Comparison of ENCODE assay signal across 12 cellular contexts in the genomic region with DNA sequence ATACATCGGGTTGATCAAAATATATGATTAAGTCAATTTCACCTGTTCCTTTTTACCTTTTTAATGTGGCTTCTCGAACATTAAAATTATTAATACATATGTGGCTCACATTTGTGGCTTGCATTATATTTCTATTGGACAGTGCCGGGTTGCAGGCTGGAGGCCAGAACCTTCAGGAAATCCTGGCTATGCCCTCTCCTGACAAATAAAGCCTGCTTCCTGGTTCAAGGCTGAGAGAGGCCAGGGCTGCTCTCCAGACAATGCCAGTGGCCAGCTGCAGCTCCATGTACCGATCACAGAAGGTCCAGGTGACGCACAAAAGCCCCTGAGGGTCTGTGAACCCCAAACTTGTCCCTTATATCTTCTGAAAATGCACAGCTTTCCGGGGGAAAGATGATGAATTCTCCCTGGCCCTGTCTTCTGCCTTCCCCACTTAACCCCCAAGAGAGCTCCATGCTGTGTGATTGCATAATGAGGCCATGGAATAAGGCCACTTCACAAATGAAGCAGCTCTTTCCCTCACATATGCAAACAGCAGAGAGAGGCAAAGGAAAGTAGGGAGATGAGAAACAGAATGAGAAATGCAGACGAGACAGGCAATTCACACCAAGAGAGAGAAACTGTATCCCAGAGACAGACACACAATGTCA.
DNase-seq lines count a peak whose midpoint lies in the region; ATAC-seq, FAIRE-seq and TF ChIP-seq lines count a peak whose summit lies in the region.
"Had no signal": no experiment of that assay in that cellular context is flagged by ENCODE, and none has a peak within 500 bp of the region (broad histone marks: within the 10 kb centered on the region; RNA-seq: fewer than 3 reads in every experiment).

No MANE protein-coding gene starts in this region.

- H3K9me3 ChIP-seq in MM.1S (replicated peaks; ENCODE audit: insufficient read depth, low read length) (no peaks in the 10 kb centered on the region), GM12878 (replicated peaks; ENCODE audit: control insufficient read depth, insufficient read depth, low read length) (no peaks in the 10 kb centered on the region), spleen (no peaks in the 10 kb centered on the region), neural progenitor cell (ENCODE audit: low read depth) (no peaks in the 10 kb centered on the region)

- ATAC-seq in activated CD8-positive, alpha-beta T cell treated with anti-CD3 and anti-CD28 coated beads, Interleukin-2, amount 10 ng/mL, durations not matched to agents 7 days and 5 days = no peak
- ATAC-seq in activated CD8-positive, alpha-beta T cell treated with anti-CD3 and anti-CD28 coated beads for 36 hours = no peak
- ATAC-seq in GM12878 (no peak), HG03280 (IDR thresholded peaks at IDR 0.05; ENCODE audit: unreplicated experiment) (no peak)

- no peak for TF ChIP-seq RAD21 in GM12878 (IDR thresholded peaks at IDR 0.05; ENCODE audit: insufficient read depth, low read depth, low read length)

- no peak for TF ChIP-seq CTCF in activated CD8-positive, alpha-beta T cell treated with anti-CD3 and anti-CD28 coated beads for 36 hours (IDR thresholded peaks at IDR 0.05)
- TF ChIP-seq CTCF in MM.1S (IDR thresholded peaks at IDR 0.05; ENCODE audit: low read length) (no peak), GM12878 (IDR thresholded peaks at IDR 0.05 in 2 of 3, conservative IDR thresholded peaks at IDR 0.05 in 1 of 3; ENCODE audit: control insufficient read depth in 2 of 3, extremely low read depth in 1 of 3, insufficient read depth in 1 of 3, low read depth in 3 of 3, low read length in 3 of 3) (no peak), spleen (IDR thresholded peaks at IDR 0.05 in 8 of 11, conservative IDR thresholded peaks at IDR 0.05 in 3 of 11) (no peak), neural progenitor cell (IDR thresholded peaks at IDR 0.05) (no peak)

- H3K36me3 ChIP-seq in MM.1S (replicated peaks; ENCODE audit: insufficient read depth, low read length) (no peaks in the 10 kb centered on the region), GM12878 (ENCODE audit: control insufficient read depth in 2 of 2, insufficient read depth in 2 of 2, low read length in 1 of 2) (no peaks in the 10 kb centered on the region), spleen (no peaks in the 10 kb centered on the region), neural progenitor cell (no peaks in the 10 kb centered on the region)

- H3K27ac ChIP-seq in MM.1S (ENCODE audit: low read length) (peak overlapping the region; percentile 100), GM12878 (ENCODE audit: control insufficient read depth, insufficient read depth) (peak overlapping the region; percentile 96), spleen (peak overlapping the region in 6 of 8 donors; percentile 41 to 84 (median 74)), neural progenitor cell (no peak overlapping the region)

- no peak for DNase-seq in activated CD8-positive, alpha-beta T cell treated with anti-CD3 and anti-CD28 coated beads, Interleukin-2, amount 10 ng/mL, durations not matched to agents 7 days and 5 days
- no peak for DNase-seq in activated CD8-positive, alpha-beta T cell treated with anti-CD3 and anti-CD28 coated beads for 36 hours
- DNase-seq in MM.1S (no peak), GM12878 (ENCODE audit: low read depth, low spot score) (no peak), spleen (no peak), neural progenitor cell (ENCODE audit: low spot score) (no peak), NCI-H1417 treated with DMSO at 0.1 percent for 48 hours (lab: John Stamatoyannopoulos, UW) (no peak)
- DNase-seq: activated CD8-positive, alpha-beta memory T cell treated with anti-CD3 and anti-CD28 coated beads, Interleukin-2, amount 50 U/mL, for 48 hours; foreskin melanocyte had no signal

- H3F3A ChIP-seq in MM.1S (ENCODE audit: insufficient read depth, low read length) = peaks cover 25% of the 10 kb centered on the region
- H3F3A ChIP-seq in neural progenitor cell (ENCODE audit: low read depth) = peaks cover 20% of the 10 kb centered on the region

- peaks cover 32% of the 10 kb centered on the region for H3K79me2 ChIP-seq in MM.1S (ENCODE audit: low read length)
- peaks cover 9% of the 10 kb centered on the region for H3K79me2 ChIP-seq in GM12878 (ENCODE audit: control insufficient read depth, insufficient read depth, low read length)
- no peaks in the 10 kb centered on the region for H3K79me2 ChIP-seq in neural progenitor cell (ENCODE audit: low read depth)

- H2AFZ ChIP-seq in MM.1S (ENCODE audit: low read length) (no peak overlapping the region), GM12878 (ENCODE audit: control insufficient read depth, low read depth, low read length) (no peak overlapping the region), neural progenitor cell (replicated peaks) (no peak overlapping the region)

- RAD21 ChIA-PET in GM12878 (lab: Charles Lee; ENCODE audit: unreplicated experiment) = interaction anchor here (0.7 to 3.1 kb wide), 3 partner anchors 17 to 790 kb away, joined by 3 to 20 read pairs (median 12); partner anchors contain the start of gene BCOR

- CTCF ChIA-PET in activated CD8-positive, alpha-beta T cell treated with anti-CD3 and anti-CD28 coated beads, Interleukin-2, amount 10 ng/mL, durations not matched to agents 7 days and 5 days (lab: Charles Lee) = no interaction called here
- CTCF ChIA-PET in activated CD8-positive, alpha-beta T cell treated with anti-CD3 and anti-CD28 coated beads for 36 hours (lab: Charles Lee) = no interaction called here
- CTCF ChIA-PET in GM12878 (lab: Yijun Ruan, JAX) = no interaction called here

- in situ Hi-C loops in GM12878 (cut with MboI) = no loop called here

- 41% methylated on average over 7 of the region's 7 CpGs for WGBS in GM12878 (ENCODE audit: insufficient coverage, insufficient replicate concordance, low lambda C conversion rate, missing lambda C conversion rate)
- WGBS in spleen, 5 donors = 60 to 82% (median 62%) methylated on average over 7 of the region's 7 CpGs

- POLR2A ChIA-PET in activated CD8-positive, alpha-beta T cell treated with anti-CD3 and anti-CD28 coated beads, Interleukin-2, amount 10 ng/mL, durations not matched to agents 7 days and 5 days (lab: Charles Lee) = no interaction called here
- POLR2A ChIA-PET in activated CD8-positive, alpha-beta T cell treated with anti-CD3 and anti-CD28 coated beads for 36 hours (lab: Charles Lee) = interaction anchor here (1.1 kb wide), 1 partner anchor 243 kb away, joined by 3 read pairs; no protein-coding TSS in a partner anchor
- POLR2A ChIA-PET in GM12878 (lab: Charles Lee) = no interaction called here

- SMC1A ChIA-PET in GM12878 (lab: Charles Lee; ENCODE audit: uncharacterized antibody, unreplicated experiment) = interaction anchor here (0.9 to 3.9 kb wide), 3 partner anchors 17 to 45 kb away, joined by 3 to 17 read pairs (median 3); no protein-coding TSS in a partner anchor

- no peaks in the 10 kb centered on the region for H3K27me3 Mint-ChIP-seq in activated CD8-positive, alpha-beta T cell treated with anti-CD3 and anti-CD28 coated beads, Interleukin-2, amount 10 ng/mL, durations not matched to agents 7 days and 5 days (ENCODE audit: low read depth)
- no peaks in the 10 kb centered on the region for H3K27me3 Mint-ChIP-seq in activated CD8-positive, alpha-beta T cell treated with anti-CD3 and anti-CD28 coated beads for 36 hours
- peaks cover 5% of the 10 kb centered on the region for H3K27me3 Mint-ChIP-seq in neural progenitor cell (ENCODE audit: insufficient read depth, low read depth)

- TF ChIP-seq EP300 in GM12878 (IDR thresholded peaks at IDR 0.05; ENCODE audit: borderline replicate concordance in 1 of 2, control insufficient read depth in 1 of 2, low read depth in 2 of 2, low read length in 2 of 2) = no peak

- no peak overlapping the region for H3K4me3 ChIP-seq in MM.1S (ENCODE audit: low read length)
- no peak overlapping the region for H3K4me3 ChIP-seq in GM12878
- no peak overlapping the region for H3K4me3 ChIP-seq in spleen
- H3K4me3 ChIP-seq in neural progenitor cell = no peak overlapping the region

- H3K9ac ChIP-seq in MM.1S (ENCODE audit: low read length) (peak overlapping the region; percentile 63), GM12878 (ENCODE audit: control insufficient read depth, insufficient read depth, low read length) (no peak overlapping the region), neural progenitor cell (no peak overlapping the region)

- H3K9me3 Mint-ChIP-seq in activated CD8-positive, alpha-beta T cell treated with anti-CD3 and anti-CD28 coated beads, Interleukin-2, amount 10 ng/mL, durations not matched to agents 7 days and 5 days (ENCODE audit: insufficient read depth) = no peaks in the 10 kb centered on the region
- H3K9me3 Mint-ChIP-seq in activated CD8-positive, alpha-beta T cell treated with anti-CD3 and anti-CD28 coated beads for 36 hours = no peaks in the 10 kb centered on the region
- peaks cover 15% of the 10 kb centered on the region for H3K9me3 Mint-ChIP-seq in neural progenitor cell

- no peak for TF ChIP-seq POLR2A in GM12878 (IDR thresholded peaks at IDR 0.05; ENCODE audit: low read depth, low read length)
- no peak for TF ChIP-seq POLR2A in spleen (IDR thresholded peaks at IDR 0.05)

- H3K4me1 Mint-ChIP-seq in activated CD8-positive, alpha-beta T cell treated with anti-CD3 and anti-CD28 coated beads, Interleukin-2, amount 10 ng/mL, durations not matched to agents 7 days and 5 days (ENCODE audit: low read depth) = peaks cover 85% of the 10 kb centered on the region
- peaks cover 73% of the 10 kb centered on the region for H3K4me1 Mint-ChIP-seq in activated CD8-positive, alpha-beta T cell treated with anti-CD3 and anti-CD28 coated beads for 36 hours (ENCODE audit: low read depth)
- H3K4me1 Mint-ChIP-seq in neural progenitor cell = peaks cover 37% of the 10 kb centered on the region

- H3K27me3 ChIP-seq in MM.1S (replicated peaks; ENCODE audit: insufficient read depth, low read length) (no peaks in the 10 kb centered on the region), GM12878 (replicated peaks in 1 of 2; ENCODE audit: control insufficient read depth in 2 of 2, insufficient read depth in 2 of 2, low read length in 1 of 2) (no peaks in the 10 kb centered on the region), spleen (replicated peaks in 1 of 7) (no peaks in the 10 kb centered on the region), neural progenitor cell (no peaks in the 10 kb centered on the region)

- peak overlapping the region; percentile 76 for H3K4me3 Mint-ChIP-seq in activated CD8-positive, alpha-beta T cell treated with anti-CD3 and anti-CD28 coated beads, Interleukin-2, amount 10 ng/mL, durations not matched to agents 7 days and 5 days
- H3K4me3 Mint-ChIP-seq in activated CD8-positive, alpha-beta T cell treated with anti-CD3 and anti-CD28 coated beads for 36 hours = no peak overlapping the region
- no peak overlapping the region for H3K4me3 Mint-ChIP-seq in neural progenitor cell

- no TSS peak for BruUV-seq in GM12878 (replicated peaks; lab: Mats Ljungman, UMichigan)

- H3K9me2 ChIP-seq in MM.1S (replicated peaks; ENCODE audit: insufficient read depth, low read length) = no peaks in the 10 kb centered on the region

- H3K4me2 ChIP-seq in MM.1S (ENCODE audit: low read depth, low read length) (peak overlapping the region; percentile 76; the same call in 1 of the 2 replicates), GM12878 (ENCODE audit: control insufficient read depth, insufficient read depth) (0 out of 2 replicates have a peak overlapping the region, but pooled peaks have one; percentile 10), neural progenitor cell (no peak overlapping the region)

- no peak for FAIRE-seq in GM12878 (lab: Jason Lieb, UNC)
- FAIRE-seq: H54 had no signal

- intact Hi-C loops in activated CD8-positive, alpha-beta T cell treated with anti-CD3 and anti-CD28 coated beads for 36 hours (cut with micrococcal nuclease) = loop anchor here (5.0 to 10.0 kb wide), 2 partner anchors 84 to 318 kb away; no protein-coding TSS in a partner anchor
- intact Hi-C loops in GM12878 (cut with micrococcal nuclease; ENCODE audit: unreplicated experiment) = loop anchor here (5.0 to 10.0 kb wide), 2 partner anchors 241 to 318 kb away; partner anchors contain the start of gene BCOR
- intact Hi-C loops in spleen (cut with DNase I; ENCODE audit: low total_unique reads) = no loop called here

- H3K4me1 ChIP-seq in MM.1S (ENCODE audit: low read length) (peaks cover 39% of the 10 kb centered on the region), GM12878 (ENCODE audit: control insufficient read depth, insufficient read depth, low read length) (peaks cover 58% of the 10 kb centered on the region), spleen (peaks cover 11 to 54% (median 42%) of the 10 kb centered on the region in 6 donors), neural progenitor cell (peaks cover 41% of the 10 kb centered on the region)

- peak overlapping the region; percentile 98 for H3K27ac Mint-ChIP-seq in activated CD8-positive, alpha-beta T cell treated with anti-CD3 and anti-CD28 coated beads, Interleukin-2, amount 10 ng/mL, durations not matched to agents 7 days and 5 days
- H3K27ac Mint-ChIP-seq in activated CD8-positive, alpha-beta T cell treated with anti-CD3 and anti-CD28 coated beads for 36 hours = no peak overlapping the region
- H3K27ac Mint-ChIP-seq in neural progenitor cell = no peak overlapping the region
- H3K27ac Mint-ChIP-seq: progenitor cell of endocrine pancreas had no signal

- H4K20me1 ChIP-seq in MM.1S (ENCODE audit: insufficient read depth, low read length) (no peaks in the 10 kb centered on the region), GM12878 (ENCODE audit: control insufficient read depth, insufficient read depth) (no peaks in the 10 kb centered on the region), neural progenitor cell (ENCODE audit: low read depth) (no peaks in the 10 kb centered on the region)

- H3K36me3 Mint-ChIP-seq in activated CD8-positive, alpha-beta T cell treated with anti-CD3 and anti-CD28 coated beads, Interleukin-2, amount 10 ng/mL, durations not matched to agents 7 days and 5 days (ENCODE audit: low read depth) = peaks cover 4% of the 10 kb centered on the region
- H3K36me3 Mint-ChIP-seq in activated CD8-positive, alpha-beta T cell treated with anti-CD3 and anti-CD28 coated beads for 36 hours (ENCODE audit: low read depth) = no peaks in the 10 kb centered on the region
- no peaks in the 10 kb centered on the region for H3K36me3 Mint-ChIP-seq in neural progenitor cell
